ENCODE assay signal across 9 cellular contexts in genomic region chr22:36343720-36344105, GRCh38. TPM values are rescaled to one million over a fixed set of nuclear protein-coding genes. Genes with fewer than 3 reads are reported as not detected.
DNase-seq lines count a peak whose midpoint lies in the region; ATAC-seq and TF ChIP-seq lines count a peak whose summit lies in the region.
"Had no signal": no experiment of that assay in that cellular context is flagged by ENCODE, and none has a peak within 500 bp of the region (broad histone marks: within the 10 kb centered on the region; RNA-seq: fewer than 3 reads in every experiment).

No MANE protein-coding gene starts in this region.

- H3K4me1 ChIP-seq in testis = peaks cover 5% of the 10 kb centered on the region

- H3K27ac Mint-ChIP-seq in neural crest cell (ENCODE audit: unreplicated experiment) = no peak overlapping the region

- H3K36me3 Mint-ChIP-seq in neural crest cell (ENCODE audit: low read depth) = peaks cover 19% of the 10 kb centered on the region

- no peak for TF ChIP-seq POLR2A in testis (IDR thresholded peaks at IDR 0.05)

- POLR2A ChIA-PET in AG04450 (lab: Yijun Ruan, JAX) (interaction anchor here (0.7 to 1.6 kb wide), 7 partner anchors 9 to 147 kb away, joined by 3 to 6 read pairs (median 4); no protein-coding TSS in a partner anchor), HEK293T (lab: Yijun Ruan, JAX) (no interaction called here)

- no peaks in the 10 kb centered on the region for H3K9me3 Mint-ChIP-seq in neural crest cell

- peak overlapping the region; percentile 47 for H3K27ac ChIP-seq in AG04450 (ENCODE audit: low read depth, low read length)
- peak overlapping the region; percentile 80 for H3K27ac ChIP-seq in VCaP
- peak overlapping the region in 1 of 2 donors; percentile 8 for H3K27ac ChIP-seq in testis
- H3K27ac ChIP-seq: SK-N-MC had no signal

- H3K4me3 ChIP-seq in AG04450 (ENCODE audit: low read depth, low read length) (no peak overlapping the region), testis (no peak overlapping the region)
- H3K4me3 ChIP-seq: SK-N-MC had no signal

- WGBS in testis, 2 donors = 39 to 48% methylated on average over 7 to 9 of the region's 9 CpGs

- no peaks in the 10 kb centered on the region for H3K27me3 ChIP-seq in AG04450 (ENCODE audit: control insufficient read depth, insufficient read depth, low read length)
- H3K27me3 ChIP-seq in testis = no peaks in the 10 kb centered on the region

- DNase-seq in AG04450 (ENCODE audit: low read depth, low spot score) = no peak
- peak; percentile 50 for DNase-seq in foreskin melanocyte
- no peak for DNase-seq in neural crest cell (ENCODE audit: low read depth, low spot score)
- no peak for DNase-seq in activated effector memory CD4-positive, alpha-beta T cell treated with anti-CD3 and anti-CD28 coated beads, Interleukin-2, amount 50 U/mL, for 16 hours
- no peak for DNase-seq in testis
- no peak for DNase-seq in HEK293T (ENCODE audit: extremely low spot score)

- intact Hi-C loops in testis (cut with DNase I; ENCODE audit: low total_unique reads) = no loop called here

- no peak for ATAC-seq in HG02642 (IDR thresholded peaks at IDR 0.05; ENCODE audit: poor library complexity, unreplicated experiment)

- TF ChIP-seq CTCF in AG04450 (IDR thresholded peaks at IDR 0.05; ENCODE audit: low read depth, low read length) = no peak
- TF ChIP-seq CTCF in VCaP (conservative IDR thresholded peaks at IDR 0.05) = no peak
- no peak for TF ChIP-seq CTCF in neural crest cell (conservative IDR thresholded peaks at IDR 0.05)
- TF ChIP-seq CTCF in testis (IDR thresholded peaks at IDR 0.05) = no peak

- CTCF ChIA-PET in AG04450 (lab: Charles Lee) (interaction anchor here (0.7 to 1.1 kb wide), 3 partner anchors 12 to 127 kb away, joined by 3 to 6 read pairs (median 5); no protein-coding TSS in a partner anchor), HEK293T (lab: Yijun Ruan, JAX) (interaction anchor here (1.1 kb wide), 1 partner anchor 11 kb away, joined by 3 read pairs; no protein-coding TSS in a partner anchor)

- no peaks in the 10 kb centered on the region for H3K27me3 Mint-ChIP-seq in neural crest cell (ENCODE audit: low read depth)

- no peaks in the 10 kb centered on the region for H3K36me3 ChIP-seq in testis (ENCODE audit: low read depth, missing control alignments)

- peak overlapping the region; percentile 47 for H3K4me3 Mint-ChIP-seq in neural crest cell

- no peaks in the 10 kb centered on the region; the same call in 1 of the 2 replicates for H3K9me3 ChIP-seq in AG04450 (ENCODE audit: control insufficient read depth, insufficient read depth, low read length)
- no peaks in the 10 kb centered on the region for H3K9me3 ChIP-seq in testis

- H3K4me1 Mint-ChIP-seq in neural crest cell = peaks cover 44% of the 10 kb centered on the region

TF ChIP-seq in HEK293T, 16 proteins besides CTCF, POLR2A, EP300 and RAD21:
- TF ChIP-seq L3MBTL2 (conservative IDR thresholded peaks at IDR 0.05) (no peak), NFRKB (IDR thresholded peaks at IDR 0.05) (no peak), FOXM1 (IDR thresholded peaks at IDR 0.05; ENCODE audit: borderline replicate concordance) (no peak), BHLHE40 (IDR thresholded peaks at IDR 0.05; ENCODE audit: borderline replicate concordance) (no peak), CTBP1 (IDR thresholded peaks at IDR 0.05; ENCODE audit: borderline replicate concordance) (no peak), FOXA1 (IDR thresholded peaks at IDR 0.05) (no peak), HDGF (IDR thresholded peaks at IDR 0.05; ENCODE audit: borderline replicate concordance) (no peak), ELF4 (IDR thresholded peaks at IDR 0.05) (no peak), LEF1 (IDR thresholded peaks at IDR 0.05; ENCODE audit: borderline replicate concordance) (no peak)
TF ChIP-seq in HEK293T: peak in this region for 0.

RNA-seq across cellular contexts. Expression of gene MYH9, which starts 44.1 kb away (rescaled TPM):
- polyA plus RNA-seq in AG04450 (2011; rRNA removed) (338 and 432 TPM in 2 replicates), testis (ENCODE audit: insufficient read depth, low read depth, low replicate concordance) (129 TPM)
- 1,487 and 1,729 TPM in 2 replicates for polyA minus RNA-seq in AG04450 (2011; rRNA and poly(A)+ RNA removed)
- total RNA-seq in neural crest cell (160 and 171 TPM in 2 replicates), testis (100 to 1,000 TPM; 141 to 146 TPM)
